ENCODE assay signal across 12 cellular contexts in the genomic region with DNA sequence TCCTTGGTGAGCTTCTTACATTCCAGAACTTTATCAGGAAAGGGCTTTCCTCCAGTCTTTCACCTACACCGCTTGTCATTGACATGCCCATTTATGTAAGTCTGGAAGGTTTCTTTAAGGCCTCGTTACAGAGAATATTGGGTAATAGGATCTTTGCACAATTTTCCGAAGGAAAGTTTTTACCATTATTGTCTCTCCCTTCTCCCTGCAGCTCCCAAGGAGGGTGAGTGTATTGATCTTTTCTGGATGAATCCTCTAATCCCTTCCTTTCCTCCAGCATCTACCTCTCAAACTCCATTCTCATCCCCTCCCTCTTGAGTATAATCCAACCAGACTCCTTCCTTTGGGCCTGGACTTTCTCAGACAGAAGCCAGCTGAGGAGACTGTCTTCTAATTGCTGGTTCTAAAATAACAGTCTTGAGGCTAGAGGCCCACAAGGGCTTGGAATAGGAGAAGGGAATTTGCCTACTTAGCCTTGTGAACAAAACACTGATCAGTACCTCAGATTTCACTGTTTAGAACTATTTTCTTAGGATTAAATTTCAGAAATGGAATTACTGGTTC. TPM values are rescaled to one million over a fixed set of nuclear protein-coding genes. Genes with fewer than 3 reads are reported as not detected.
DNase-seq lines count a peak whose midpoint lies in the region; ATAC-seq and TF ChIP-seq lines count a peak whose summit lies in the region.
"Had no signal": no experiment of that assay in that cellular context is flagged by ENCODE, and none has a peak within 500 bp of the region (broad histone marks: within the 10 kb centered on the region; RNA-seq: fewer than 3 reads in every experiment).

No MANE protein-coding gene starts in this region.

- H3K79me1 ChIP-seq in trophoblast cell (ENCODE audit: low read length), result no peaks in the 10 kb centered on the region

- peaks cover 6% of the 10 kb centered on the region for H3K4me1 ChIP-seq in NT2/D1 (ENCODE audit: insufficient read depth, insufficient read length)
- peaks cover 0 to 1% of the 10 kb centered on the region in 2 experiments for H3K4me1 ChIP-seq in trophoblast cell (ENCODE audit: control insufficient read depth in 1 of 2, insufficient read depth in 2 of 2, low read length in 2 of 2)
- H3K4me1 ChIP-seq in upper lobe of left lung, result peaks cover 36 to 70% (median 43%) of the 10 kb centered on the region in 4 donors
- H3K4me1 ChIP-seq in OCI-LY7 (ENCODE audit: insufficient read depth, low read length, poor library complexity, severe bottlenecking), result peaks cover 22% of the 10 kb centered on the region

- H3K9me3 ChIP-seq in NT2/D1 (ENCODE audit: insufficient read depth, low read length) (no peaks in the 10 kb centered on the region), trophoblast cell (ENCODE audit: insufficient read depth, low read depth, low read length) (no peaks in the 10 kb centered on the region), upper lobe of left lung (no peaks in the 10 kb centered on the region), OCI-LY7 (ENCODE audit: low read length) (no peaks in the 10 kb centered on the region)

- no peak overlapping the region for H2BK5ac ChIP-seq in trophoblast cell (ENCODE audit: low read depth, low read length, poor library complexity)

- DNase-seq in ELF-1 (ENCODE audit: low read depth, low spot score) (peak; percentile 72), NT2/D1 (ENCODE audit: low read depth, low spot score) (no peak), fibroblast of peridontal ligament (ENCODE audit: extremely low read depth) (peak; percentile 66), trophoblast cell (no peak), germinal center (ENCODE audit: low spot score) (no peak), upper lobe of left lung (no peak), OCI-LY7 (ENCODE audit: low spot score) (no peak)
- no peak for DNase-seq in activated naive CD4-positive, alpha-beta T cell (lab: John Stamatoyannopoulos, UW)
- DNase-seq: DND-41, hypothalamus, NCI-H187 treated with DMSO at 0.1 percent for 48 hours, SHP77 treated with DMSO at 0.1 percent for 48 hours had no signal

- H3K4me2 ChIP-seq in trophoblast cell (ENCODE audit: low read length), result peak overlapping the region; percentile 49
- H3K4me2 ChIP-seq in OCI-LY7 (ENCODE audit: low read length), result no peak overlapping the region

- H3K14ac ChIP-seq in trophoblast cell (ENCODE audit: low read length), result no peak overlapping the region

- POLR2A ChIA-PET in OCI-LY7 (lab: Charles Lee), result interaction anchor here (0.6 to 0.7 kb wide), 2 partner anchors 14 to 23 kb away, joined by 3 to 4 read pairs; no protein-coding TSS in a partner anchor

- H2BK120ac ChIP-seq in trophoblast cell (ENCODE audit: insufficient read depth, low read length, poor library complexity), result no peak overlapping the region

- H2AK5ac ChIP-seq in trophoblast cell (ENCODE audit: low read length), result no peak overlapping the region

- H3K36me3 ChIP-seq in NT2/D1 (ENCODE audit: insufficient read depth, insufficient read length, low read length) (peaks cover 17% of the 10 kb centered on the region), trophoblast cell (ENCODE audit: control insufficient read depth in 1 of 2, insufficient read depth in 2 of 2, low read length in 2 of 2) (no peaks in the 10 kb centered on the region), upper lobe of left lung (no peaks in the 10 kb centered on the region), OCI-LY7 (ENCODE audit: insufficient read depth, low read length) (peaks cover 13% of the 10 kb centered on the region)

- no peak for ATAC-seq in upper lobe of left lung (ENCODE audit: low FRiP score in 2 of 2)

- no peak overlapping the region for H4K12ac ChIP-seq in trophoblast cell (ENCODE audit: low read depth, low read length)

- H3K4me3 ChIP-seq in NT2/D1 (ENCODE audit: insufficient read length, low read depth), result no peak overlapping the region
- no peak overlapping the region for H3K4me3 ChIP-seq in trophoblast cell (ENCODE audit: low read depth, low read length)
- no peak overlapping the region for H3K4me3 ChIP-seq in upper lobe of left lung
- no peak overlapping the region for H3K4me3 ChIP-seq in OCI-LY7 (ENCODE audit: low read depth, low read length, poor library complexity, severe bottlenecking)

- no peaks in the 10 kb centered on the region for H3K27me3 ChIP-seq in NT2/D1 (ENCODE audit: insufficient read depth, insufficient read length)
- no peaks in the 10 kb centered on the region for H3K27me3 ChIP-seq in trophoblast cell (ENCODE audit: insufficient read depth, low read length)
- no peaks in the 10 kb centered on the region for H3K27me3 ChIP-seq in upper lobe of left lung

- H3K27ac ChIP-seq in trophoblast cell (ENCODE audit: low read depth, low read length) (peak overlapping the region; percentile 48), upper lobe of left lung (peak overlapping the region in 2 of 4 donors; percentile 3 to 50), OCI-LY7 (ENCODE audit: low read depth, low read length, poor library complexity, severe bottlenecking) (no peak overlapping the region)

- TF ChIP-seq POLR2A in upper lobe of left lung (IDR thresholded peaks at IDR 0.05), result no peak

- intact Hi-C loops in OCI-LY7 (cut with micrococcal nuclease; ENCODE audit: unreplicated experiment), result no loop called here

- H2BK12ac ChIP-seq in trophoblast cell (ENCODE audit: low read length), result no peak overlapping the region

- H4K91ac ChIP-seq in trophoblast cell (ENCODE audit: low read depth, low read length), result no peak overlapping the region

- no TSS peak for BruUV-seq in OCI-LY7 (replicated peaks; lab: Mats Ljungman, UMichigan)

- CTCF ChIA-PET in OCI-LY7 (lab: Charles Lee; ENCODE audit: unreplicated experiment), result interaction anchor here (0.5 kb wide), 1 partner anchor 385 kb away, joined by 3 read pairs; a partner anchor contains a TSS

- H3K9me2 ChIP-seq in OCI-LY7 (ENCODE audit: insufficient read depth, low read length), result no peaks in the 10 kb centered on the region

- H3K9ac ChIP-seq in NT2/D1 (ENCODE audit: insufficient read length, low read depth) (peak overlapping the region; percentile 8), trophoblast cell (ENCODE audit: low read length) (no peak overlapping the region)

- no peak overlapping the region for H3K18ac ChIP-seq in trophoblast cell (ENCODE audit: low read length)

- TF ChIP-seq CTCF in upper lobe of left lung (IDR thresholded peaks at IDR 0.05), result no peak
- TF ChIP-seq CTCF in OCI-LY7 (conservative IDR thresholded peaks at IDR 0.05; ENCODE audit: low read length), result no peak

- H3K4ac ChIP-seq in trophoblast cell (ENCODE audit: low read depth, low read length), result no peak overlapping the region

- no peak for TF ChIP-seq EP300 in upper lobe of left lung (IDR thresholded peaks at IDR 0.05)

- H2AFZ ChIP-seq in trophoblast cell (ENCODE audit: insufficient read depth, low read length, poor library complexity) (no peak overlapping the region), OCI-LY7 (ENCODE audit: low read length) (no peak overlapping the region)

- H4K8ac ChIP-seq in trophoblast cell (ENCODE audit: low read depth, low read length), result no peak overlapping the region

- H3K79me2 ChIP-seq in trophoblast cell (ENCODE audit: control insufficient read depth, insufficient read depth, low read length, poor library complexity) (peaks cover 5% of the 10 kb centered on the region), OCI-LY7 (ENCODE audit: insufficient read depth, low read depth, low read length) (peaks cover 97% of the 10 kb centered on the region)

- H4K20me1 ChIP-seq in OCI-LY7 (ENCODE audit: insufficient read depth, low read length), result peaks cover 26% of the 10 kb centered on the region

- no peak overlapping the region for H3K23ac ChIP-seq in trophoblast cell (ENCODE audit: low read length)

- WGBS in trophoblast cell (ENCODE audit: extremely low coverage, insufficient coverage, insufficient read length), result no CpG with 5 or more reads among the region's 3 CpGs
- WGBS in upper lobe of left lung, 2 donors, result 13 to 42% methylated on average over 3 of the region's 3 CpGs

RNA-seq across cellular contexts. Expression of a gene that starts 21.8 kb away (rescaled TPM):
- polyA plus RNA-seq in trophoblast cell (2013), result 67.0 and 67.8 TPM in 2 replicates
- total RNA-seq in upper lobe of left lung (100 to 1,000 TPM; 184 to 288 (median 245) TPM), OCI-LY7 (2022) (131 and 135 TPM in 2 replicates)
- 66.4 and 84.1 TPM in 2 replicates for total RNA-seq in OCI-LY7 (2014; rRNA removed; shearing (Covaris generic))

Comparison
In these comparisons a context has a peak if more than half of its experiments do, and no peak if none do; other contexts are left out.
1. DNase-seq: peak in ELF-1 (single experiment) and fibroblast of peridontal ligament (single experiment); none in NT2/D1 (single experiment), trophoblast cell (0 of 2), germinal center (single experiment), upper lobe of left lung (0 of 2), OCI-LY7 (single experiment) and activated naive CD4-positive, alpha-beta T cell (0 of 4).